26 cellular contexts compared by ENCODE assay signal in genomic region chr1:161273402-161273801, GRCh38. TPM values are rescaled to one million over a fixed set of nuclear protein-coding genes. Genes with fewer than 3 reads are reported as not detected.
"Had no signal": no experiment of that assay in that cellular context is flagged by ENCODE, and none has a peak within 500 bp of the region (broad histone marks: within the 10 kb centered on the region; RNA-seq: fewer than 3 reads in every experiment).

No MANE protein-coding gene starts in this region.

- H3K27ac ChIP-seq: dorsolateral prefrontal cortex, foreskin keratinocyte, hepatocyte, skin epidermis, testis, tibial nerve had no signal

- H3K79me2 ChIP-seq: hepatocyte had no signal

- DNase-seq: cortex of kidney; dorsolateral prefrontal cortex; effector CD8-positive, alpha-beta T cell; foreskin keratinocyte; mammary epithelial cell; naive thymus-derived CD8-positive, alpha-beta T cell; posterior cingulate gyrus; stimulated activated CD4-positive, alpha-beta T cell treated with anti-CD3 and anti-CD28 coated beads, Interleukin-2, amount 100 ng/mL, for 24 hours; stimulated activated CD4-positive, alpha-beta T cell treated with anti-CD3 and anti-CD28 coated beads, Interleukin-4, amount 100 ng/mL, for 4 hours; stimulated activated naive B cell treated with anti-CD40 and anti-IgM and Interleukin-4, amounts not matched to agents 10 μg/mL and 1 μg/mL and 100 μg/mL, for 72 hours; stimulated activated naive CD8-positive, alpha-beta T cell treated with anti-CD3 and anti-CD28 coated beads, Interleukin-15, amount 100 ng/mL, for 72 hours; testis had no signal

- H3K27me3 ChIP-seq: dorsolateral prefrontal cortex, hepatocyte, testis, tibial nerve had no signal

- H3K4me1 ChIP-seq: foreskin keratinocyte, testis, tibial nerve had no signal

- H3K36me3 ChIP-seq: tibial nerve had no signal

- H3K4me1 Mint-ChIP-seq: stimulated activated naive B cell treated with anti-CD40 and anti-IgM and Interleukin-4, amounts not matched to agents 10 μg/mL and 1 μg/mL and 100 μg/mL, for 72 hours; stimulated activated naive CD8-positive, alpha-beta T cell treated with anti-CD3 and anti-CD28 coated beads, Interleukin-15, amount 100 ng/mL, for 72 hours had no signal

- FAIRE-seq: urothelium cell line had no signal

- H3K4me3 Mint-ChIP-seq: stimulated activated naive B cell treated with anti-CD40 and anti-IgM and Interleukin-4, amounts not matched to agents 10 μg/mL and 1 μg/mL and 100 μg/mL, for 72 hours; stimulated activated naive CD8-positive, alpha-beta T cell treated with anti-CD3 and anti-CD28 coated beads, Interleukin-15, amount 100 ng/mL, for 72 hours had no signal

- H3K9me3 Mint-ChIP-seq: naive thymus-derived CD8-positive, alpha-beta T cell; stimulated activated naive B cell treated with anti-CD40 and anti-IgM and Interleukin-4, amounts not matched to agents 10 μg/mL and 1 μg/mL and 100 μg/mL, for 72 hours; stimulated activated naive CD8-positive, alpha-beta T cell treated with anti-CD3 and anti-CD28 coated beads, Interleukin-15, amount 100 ng/mL, for 72 hours had no signal

- H3K9me3 ChIP-seq: testis, tibial nerve had no signal

- H3K27ac Mint-ChIP-seq: stimulated activated naive B cell treated with anti-CD40 and anti-IgM and Interleukin-4, amounts not matched to agents 10 μg/mL and 1 μg/mL and 100 μg/mL, for 72 hours; stimulated activated naive CD8-positive, alpha-beta T cell treated with anti-CD3 and anti-CD28 coated beads, Interleukin-15, amount 100 ng/mL, for 72 hours had no signal

- H3K36me3 Mint-ChIP-seq: naive thymus-derived CD8-positive, alpha-beta T cell; stimulated activated naive B cell treated with anti-CD40 and anti-IgM and Interleukin-4, amounts not matched to agents 10 μg/mL and 1 μg/mL and 100 μg/mL, for 72 hours had no signal

- H2AFZ ChIP-seq: hepatocyte had no signal

- H3K4me2 ChIP-seq: hepatocyte had no signal

- H3K4me3 ChIP-seq: dorsolateral prefrontal cortex, hepatocyte, skin epidermis, testis, tibial nerve had no signal

RNA-seq across cellular contexts. Expression of gene PCP4L1, which starts 14.9 kb away (rescaled TPM):
- total RNA-seq: fibroblast of lung; foreskin keratinocyte; kidney epithelial cell; mononuclear cell; naive thymus-derived CD8-positive, alpha-beta T cell; osteocyte; pulmonary artery endothelial cell; subcutaneous adipose tissue had no signal
- polyA plus RNA-seq: fibroblast of lung; foreskin keratinocyte; naive thymus-derived CD8-positive, alpha-beta T cell had no signal

RNA-seq across cellular contexts. Expression of gene NR1I3, which starts 35.4 kb away (rescaled TPM):
- total RNA-seq: chondrocyte; fibroblast of lung; foreskin keratinocyte; kidney epithelial cell; mammary epithelial cell; mesenteric fat pad; naive thymus-derived CD8-positive, alpha-beta T cell; osteocyte; pulmonary artery endothelial cell; sciatic nerve; subcutaneous adipose tissue; tibial nerve had no signal
- polyA plus RNA-seq: fibroblast of lung, mammary epithelial cell, neural cell had no signal

RNA-seq across cellular contexts. Expression of gene MPZ, which starts 36.4 kb away (rescaled TPM):
- polyA plus RNA-seq: naive thymus-derived CD8-positive, alpha-beta T cell; neural cell had no signal
